Comparison of ENCODE assay signal across 21 cellular contexts in the genomic region with DNA sequence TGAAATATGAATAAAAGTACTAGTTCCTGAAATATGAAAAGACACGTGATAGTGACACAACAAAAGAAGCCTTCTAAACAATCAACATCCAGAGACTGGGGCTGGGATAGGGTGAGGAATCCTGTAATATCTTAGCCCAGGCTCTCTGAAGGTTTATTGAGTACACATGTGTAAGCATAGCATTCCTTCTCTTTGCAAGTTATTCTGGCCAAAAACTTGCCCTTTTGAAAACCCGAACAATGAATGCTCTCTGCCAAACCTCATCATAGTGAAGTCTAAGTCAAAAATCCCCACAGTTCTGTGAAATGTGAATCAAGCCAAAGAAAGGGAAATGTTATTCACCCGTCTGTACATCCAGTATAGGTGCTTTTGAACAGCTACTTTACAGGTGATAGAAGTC. TPM values are rescaled to one million over a fixed set of nuclear protein-coding genes. Genes with fewer than 3 reads are reported as not detected.
DNase-seq lines count a peak whose midpoint lies in the region; ATAC-seq and TF ChIP-seq lines count a peak whose summit lies in the region.
"Had no signal": no experiment of that assay in that cellular context is flagged by ENCODE, and none has a peak within 500 bp of the region (broad histone marks: within the 10 kb centered on the region; RNA-seq: fewer than 3 reads in every experiment).

No MANE protein-coding gene starts in this region.

- H3K4me2 ChIP-seq in SK-N-SH = no peak overlapping the region
- H3K4me2 ChIP-seq: BLaER1 treated with 17β-estradiol and CSF1 and Interleukin-3, amounts not matched to agents 10 nM and 100 nM had no signal

- TF ChIP-seq RAD21 in SK-N-SH (IDR thresholded peaks at IDR 0.05; ENCODE audit: low read length) = no peak

- TF ChIP-seq CTCF in SK-N-SH (IDR thresholded peaks at IDR 0.05) (no peak), foreskin fibroblast (IDR thresholded peaks at IDR 0.05; ENCODE audit: low read depth, low read length) (no peak)

- no peak overlapping the region for H3K9ac ChIP-seq in SK-N-SH
- H3K9ac ChIP-seq: BLaER1 treated with 17β-estradiol and CSF1 and Interleukin-3, amounts not matched to agents 10 nM and 100 nM had no signal

- H3F3A ChIP-seq in SK-N-SH (replicated peaks; ENCODE audit: insufficient read depth) = peaks cover 30% of the 10 kb centered on the region

- no peaks in the 10 kb centered on the region for H3K27me3 ChIP-seq in SK-N-SH (ENCODE audit: insufficient read depth)
- H3K27me3 ChIP-seq: BLaER1 treated with 17β-estradiol and CSF1 and Interleukin-3, amounts not matched to agents 10 nM and 100 nM; MG63 had no signal

- no peaks in the 10 kb centered on the region for H3K36me3 ChIP-seq in SK-N-SH (replicated peaks in 1 of 2; ENCODE audit: control insufficient read depth in 1 of 2, insufficient read depth in 2 of 2, low read length in 1 of 2)
- H3K36me3 ChIP-seq: MG63 had no signal

- no peaks in the 10 kb centered on the region; the same call in 1 of the 2 replicates for H3K9me3 ChIP-seq in SK-N-SH
- H3K9me3 ChIP-seq: MG63 had no signal

- H3K27ac ChIP-seq in SK-N-SH (ENCODE audit: low read depth in 2 of 2, low read length in 1 of 2) = peak overlapping the region in 1 of 2 experiments; percentile 40; a peak in 1 of 4 replicates
- H3K27ac ChIP-seq: BLaER1 treated with 17β-estradiol and CSF1 and Interleukin-3, amounts not matched to agents 10 nM and 100 nM had no signal

- no peak for ATAC-seq in left ventricle myocardium superior
- ATAC-seq: CD8-positive, alpha-beta T cell; Panc1 had no signal

- no peak overlapping the region for H3K4me3 ChIP-seq in SK-N-SH (ENCODE audit: low read depth in 2 of 2, low read length in 1 of 2)
- H3K4me3 ChIP-seq in foreskin fibroblast (ENCODE audit: low read depth in 1 of 2, low read length in 2 of 2) = no peak overlapping the region
- H3K4me3 ChIP-seq: BLaER1 treated with 17β-estradiol and CSF1 and Interleukin-3, amounts not matched to agents 10 nM and 100 nM; MG63 had no signal

- CTCF ChIA-PET in SK-N-SH (lab: Yijun Ruan, JAX) = interaction anchor here (1.5 kb wide), 1 partner anchor 134 kb away, joined by 5 read pairs; no protein-coding TSS in a partner anchor

- no peak; a peak in 1 of 4 replicates for TF ChIP-seq EP300 in SK-N-SH (IDR thresholded peaks at IDR 0.05; ENCODE audit: borderline replicate concordance in 1 of 2, low read depth in 1 of 2, low read length in 1 of 2)

- no peak overlapping the region for H2AFZ ChIP-seq in SK-N-SH (ENCODE audit: low read depth)

- WGBS in SK-N-SH (ENCODE audit: low lambda C conversion rate) = 55% methylated on average over 3 of the region's 3 CpGs

- POLR2A ChIA-PET in SK-N-SH (lab: Yijun Ruan, JAX) = no interaction called here

- intact Hi-C loops in left ventricle myocardium superior (cut with micrococcal nuclease) = no loop called here

- no peaks in the 10 kb centered on the region for H3K79me2 ChIP-seq in SK-N-SH (ENCODE audit: insufficient read depth)

- H3K9me2 ChIP-seq in SK-N-SH = no peaks in the 10 kb centered on the region; the same call in 1 of the 2 replicates

- H4K20me1 ChIP-seq in SK-N-SH (ENCODE audit: insufficient read depth) = no peaks in the 10 kb centered on the region
- H4K20me1 ChIP-seq: BLaER1 treated with 17β-estradiol and CSF1 and Interleukin-3, amounts not matched to agents 10 nM and 100 nM had no signal

- peak; percentile 19 for DNase-seq in AG20443 (ENCODE audit: low spot score)
- DNase-seq in SK-N-SH = no peak
- peak; percentile 52 for DNase-seq in dedifferentiated amniotic fluid mesenchymal stem cell (ENCODE audit: extremely low spot score)
- peak; percentile 19 to 61 for DNase-seq in foreskin fibroblast
- DNase-seq in ecto neural progenitor cell (ENCODE audit: low spot score) = no peak
- no peak for DNase-seq in SKM-1 (lab: John Stamatoyannopoulos, UW; ENCODE audit: unreplicated experiment)
- DNase-seq in left ventricle myocardium superior = no peak
- no peak for DNase-seq in NCI-H1417 (lab: John Stamatoyannopoulos, UW)
- DNase-seq: Calu3; CD8-positive, alpha-beta T cell; HFFc6; Karpas-422; MG63; NCI-H1092; NCI-H146; NCI-H2029 treated with DMSO at 0.1 percent for 48 hours; NCI-H2171; NCI-H526 had no signal

- peaks cover 0 to 15% of the 10 kb centered on the region in 2 experiments; a peak in 2 of 4 replicates for H3K4me1 ChIP-seq in SK-N-SH (ENCODE audit: control insufficient read depth in 1 of 2, insufficient read depth in 2 of 2, low read depth in 1 of 2, low read length in 1 of 2)

TF ChIP-seq in SK-N-SH, 30 proteins besides CTCF, POLR2A, EP300 and RAD21:
- 0 out of 2 replicates have a peak, but pooled peaks have one; percentile 7 for TF ChIP-seq JUND (IDR thresholded peaks at IDR 0.05)
- TF ChIP-seq FOXM1 (IDR thresholded peaks at IDR 0.05; ENCODE audit: low read depth) = no peak
- TF ChIP-seq, protein P1, sequence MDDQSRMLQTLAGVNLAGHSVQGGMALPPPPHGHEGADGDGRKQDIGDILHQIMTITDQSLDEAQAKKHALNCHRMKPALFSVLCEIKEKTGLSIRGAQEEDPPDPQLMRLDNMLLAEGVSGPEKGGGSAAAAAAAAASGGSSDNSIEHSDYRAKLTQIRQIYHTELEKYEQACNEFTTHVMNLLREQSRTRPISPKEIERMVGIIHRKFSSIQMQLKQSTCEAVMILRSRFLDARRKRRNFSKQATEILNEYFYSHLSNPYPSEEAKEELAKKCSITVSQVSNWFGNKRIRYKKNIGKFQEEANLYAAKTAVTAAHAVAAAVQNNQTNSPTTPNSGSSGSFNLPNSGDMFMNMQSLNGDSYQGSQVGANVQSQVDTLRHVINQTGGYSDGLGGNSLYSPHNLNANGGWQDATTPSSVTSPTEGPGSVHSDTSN (IDR thresholded peaks at IDR 0.05) = peak; percentile 77
- peak; percentile 41 for TF ChIP-seq TCF12 (IDR thresholded peaks at IDR 0.05)

RNA-seq across cellular contexts. Expression of a gene that starts 11.6 kb away (rescaled TPM):
- polyA plus RNA-seq in SK-N-SH (2012; rRNA removed) = 30.1 and 48.7 TPM in 2 replicates
- polyA plus RNA-seq in SK-N-SH (2012; cell fraction: cytosol; rRNA removed) = 36.4 and 41.4 TPM in 2 replicates
- 15.5 and 39.9 TPM in 2 replicates for polyA plus RNA-seq in SK-N-SH (2012; cell fraction: nucleus; rRNA removed)
- 0.94 TPM for total RNA-seq in left ventricle myocardium superior
- total RNA-seq: CD8-positive, alpha-beta T cell had no signal
- polyA plus RNA-seq: IgD-negative memory B cell had no signal

Comparison
In these comparisons a context has a peak if more than half of its experiments do, and no peak if none do; other contexts are left out.
1. DNase-seq: peak in AG20443 (single experiment), dedifferentiated amniotic fluid mesenchymal stem cell (single experiment) and foreskin fibroblast (2 of 2); none in SK-N-SH (single experiment), ecto neural progenitor cell (single experiment), SKM-1 (single experiment), left ventricle myocardium superior (single experiment) and NCI-H1417 (0 of 3).